Comparison of ENCODE assay signal across 1 cellular context in the genomic region with DNA sequence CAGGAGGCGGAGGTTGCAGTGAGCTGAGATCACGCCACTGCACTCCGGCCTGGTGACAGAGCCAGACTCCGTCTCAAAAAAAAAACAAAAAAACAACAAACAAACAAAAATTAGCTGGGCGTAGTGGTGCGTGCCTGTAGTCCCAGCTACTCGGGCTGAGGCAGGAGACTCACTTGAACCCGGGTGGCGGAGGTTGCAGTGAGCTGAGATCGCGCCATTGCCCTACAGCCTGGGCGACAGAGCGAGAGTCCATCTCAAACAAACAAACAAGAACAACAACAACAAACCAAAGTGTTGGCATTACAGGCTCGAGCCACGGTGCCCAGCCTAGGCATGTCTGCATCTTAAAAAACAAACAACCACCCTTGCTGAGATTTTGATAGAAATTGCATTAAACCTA.
TF ChIP-seq lines count a peak whose summit lies in the region.

No MANE protein-coding gene starts in this region.

TF ChIP-seq in K562, 482 proteins besides CTCF, POLR2A, EP300 and RAD21:
- TF ChIP-seq, protein P1, sequence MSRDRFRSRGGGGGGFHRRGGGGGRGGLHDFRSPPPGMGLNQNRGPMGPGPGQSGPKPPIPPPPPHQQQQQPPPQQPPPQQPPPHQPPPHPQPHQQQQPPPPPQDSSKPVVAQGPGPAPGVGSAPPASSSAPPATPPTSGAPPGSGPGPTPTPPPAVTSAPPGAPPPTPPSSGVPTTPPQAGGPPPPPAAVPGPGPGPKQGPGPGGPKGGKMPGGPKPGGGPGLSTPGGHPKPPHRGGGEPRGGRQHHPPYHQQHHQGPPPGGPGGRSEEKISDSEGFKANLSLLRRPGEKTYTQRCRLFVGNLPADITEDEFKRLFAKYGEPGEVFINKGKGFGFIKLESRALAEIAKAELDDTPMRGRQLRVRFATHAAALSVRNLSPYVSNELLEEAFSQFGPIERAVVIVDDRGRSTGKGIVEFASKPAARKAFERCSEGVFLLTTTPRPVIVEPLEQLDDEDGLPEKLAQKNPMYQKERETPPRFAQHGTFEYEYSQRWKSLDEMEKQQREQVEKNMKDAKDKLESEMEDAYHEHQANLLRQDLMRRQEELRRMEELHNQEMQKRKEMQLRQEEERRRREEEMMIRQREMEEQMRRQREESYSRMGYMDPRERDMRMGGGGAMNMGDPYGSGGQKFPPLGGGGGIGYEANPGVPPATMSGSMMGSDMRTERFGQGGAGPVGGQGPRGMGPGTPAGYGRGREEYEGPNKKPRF (IDR thresholded peaks at IDR 0.05; ENCODE audit: low read depth, low read length), result no peak
- no peak for TF ChIP-seq NR3C1 (CRISPR knock-in tag; IDR thresholded peaks at IDR 0.05)
